2 cellular contexts compared by ENCODE assay signal in genomic region chr9:112711050-112711689, GRCh38.
TF ChIP-seq lines count a peak whose summit lies in the region.

No MANE protein-coding gene starts in this region.

TF ChIP-seq in K562, 482 proteins besides CTCF, POLR2A, EP300 and RAD21:
- TF ChIP-seq CTCFL (IDR thresholded peaks at IDR 0.05; ENCODE audit: borderline replicate concordance, insufficient read depth, low read depth, low read length, poor library complexity, severe bottlenecking) (peak; percentile 51), NFE2 (IDR thresholded peaks at IDR 0.05; ENCODE audit: low read depth) (peak; percentile 30; the same call in 1 of the 2 replicates), SMARCB1 (IDR thresholded peaks at IDR 0.05; ENCODE audit: insufficient read length, low read depth) (no peak), SMC3 (conservative IDR thresholded peaks at IDR 0.05; ENCODE audit: insufficient read depth, low read depth, low read length) (0 out of 2 replicates have a peak, but pooled peaks have one; percentile 15)

TF ChIP-seq in liver, 16 proteins besides CTCF, POLR2A, EP300 and RAD21:
- TF ChIP-seq FOXA2 (IDR thresholded peaks at IDR 0.05) (no peak), HNF4A (conservative IDR thresholded peaks at IDR 0.05) (no peak), MAX (IDR thresholded peaks at IDR 0.05) (no peak), ZBTB33 (IDR thresholded peaks at IDR 0.05) (no peak), HNF4G (IDR thresholded peaks at IDR 0.05) (no peak), SP1 (IDR thresholded peaks at IDR 0.05) (no peak), GABPA (IDR thresholded peaks at IDR 0.05 in 1 of 2, conservative IDR thresholded peaks at IDR 0.05 in 1 of 2) (no peak), REST (IDR thresholded peaks at IDR 0.05) (no peak), RXRA (IDR thresholded peaks at IDR 0.05) (no peak), FOXA1 (IDR thresholded peaks at IDR 0.05) (no peak)
